In genomic region chr13:42394361-42395065, GRCh38 we compare ENCODE assay signal across 17 cellular contexts.
DNase-seq lines count a peak whose midpoint lies in the region; ATAC-seq and TF ChIP-seq lines count a peak whose summit lies in the region.
"Had no signal": no experiment of that assay in that cellular context is flagged by ENCODE, and none has a peak within 500 bp of the region (broad histone marks: within the 10 kb centered on the region; RNA-seq: fewer than 3 reads in every experiment).

No MANE protein-coding gene starts in this region.

- peak overlapping the region; percentile 84 for H3K4me3 Mint-ChIP-seq in activated naive CD8-positive, alpha-beta T cell treated with anti-CD3 and anti-CD28 coated beads, Interleukin-2, amount 50 U/mL, for 24 hours
- peak overlapping the region; percentile 88 for H3K4me3 Mint-ChIP-seq in stimulated activated naive CD8-positive, alpha-beta T cell treated with anti-CD3 and anti-CD28 coated beads, Interleukin-15, Interleukin-2, amounts not matched to agents 100 ng/mL and 50 ng/mL, for 24 hours

- H3K27ac ChIP-seq in mammary epithelial cell (ENCODE audit: insufficient read depth, low read depth, low read length) (no peak overlapping the region), breast epithelium (no peak overlapping the region), Peyer's patch (peak overlapping the region in 3 of 4 donors; percentile 45 to 75 (median 52)), psoas muscle (no peak overlapping the region)
- H3K27ac ChIP-seq: GM23248, parathyroid adenoma, testis had no signal

- H3K27ac Mint-ChIP-seq in activated naive CD8-positive, alpha-beta T cell treated with anti-CD3 and anti-CD28 coated beads, Interleukin-2, amount 50 U/mL, for 24 hours = peak overlapping the region; percentile 99
- peak overlapping the region; percentile 100 for H3K27ac Mint-ChIP-seq in stimulated activated naive CD8-positive, alpha-beta T cell treated with anti-CD3 and anti-CD28 coated beads, Interleukin-15, Interleukin-2, amounts not matched to agents 100 ng/mL and 50 ng/mL, for 24 hours

- in situ Hi-C loops in mammary epithelial cell (cut with MboI; ENCODE audit: low sequenced_read_pairs in 2 of 2) = no loop called here

- WGBS in mammary epithelial cell (ENCODE audit: low coverage, missing lambda C conversion rate) = 97% methylated on average over 5 of the region's 5 CpGs
- 58 to 60% (median 59%) methylated on average over 5 of the region's 5 CpGs for WGBS in psoas muscle, 3 donors

- DNase-seq in mammary epithelial cell (no peak), breast epithelium (ENCODE audit: low spot score in 2 of 2) (no peak), Peyer's patch (no peak), psoas muscle (no peak), epidermal melanocyte (ENCODE audit: insufficient read length, low spot score) (no peak)
- DNase-seq in activated naive CD8-positive, alpha-beta T cell treated with anti-CD3 and anti-CD28 coated beads, Interleukin-2, amount 50 U/mL, for 24 hours = no peak
- DNase-seq: anterior cingulate cortex, GM23248, head of caudate nucleus, mucosa of descending colon, NCI-H187, NCI-H526 treated with DMSO at 0.1 percent for 48 hours, spleen, testis had no signal

- no peaks in the 10 kb centered on the region for H4K20me1 ChIP-seq in mammary epithelial cell (ENCODE audit: insufficient read depth, low read length)

- H3K27me3 Mint-ChIP-seq in activated naive CD8-positive, alpha-beta T cell treated with anti-CD3 and anti-CD28 coated beads, Interleukin-2, amount 50 U/mL, for 24 hours = no peaks in the 10 kb centered on the region
- H3K27me3 Mint-ChIP-seq in stimulated activated naive CD8-positive, alpha-beta T cell treated with anti-CD3 and anti-CD28 coated beads, Interleukin-15, Interleukin-2, amounts not matched to agents 100 ng/mL and 50 ng/mL, for 24 hours = no peaks in the 10 kb centered on the region

- no peaks in the 10 kb centered on the region for H3K27me3 ChIP-seq in mammary epithelial cell (ENCODE audit: insufficient read depth, low read length)
- no peaks in the 10 kb centered on the region for H3K27me3 ChIP-seq in breast epithelium
- H3K27me3 ChIP-seq in Peyer's patch = no peaks in the 10 kb centered on the region
- no peaks in the 10 kb centered on the region for H3K27me3 ChIP-seq in psoas muscle (ENCODE audit: insufficient read depth in 3 of 3, low read length in 2 of 3)
- H3K27me3 ChIP-seq: spleen, testis had no signal

- ATAC-seq in activated naive CD8-positive, alpha-beta T cell treated with anti-CD3 and anti-CD28 coated beads, Interleukin-2, amount 50 U/mL, for 24 hours = peak; percentile 27
- no peak for ATAC-seq in HG03039 (IDR thresholded peaks at IDR 0.05; ENCODE audit: unreplicated experiment)
- ATAC-seq in psoas muscle = no peak

- no TSS peak for BruUV-seq in mammary epithelial cell (replicated peaks; lab: Mats Ljungman, UMichigan)

- H3K36me3 Mint-ChIP-seq in activated naive CD8-positive, alpha-beta T cell treated with anti-CD3 and anti-CD28 coated beads, Interleukin-2, amount 50 U/mL, for 24 hours (ENCODE audit: low read depth) = peaks cover 45% of the 10 kb centered on the region
- peaks cover 46% of the 10 kb centered on the region for H3K36me3 Mint-ChIP-seq in stimulated activated naive CD8-positive, alpha-beta T cell treated with anti-CD3 and anti-CD28 coated beads, Interleukin-15, Interleukin-2, amounts not matched to agents 100 ng/mL and 50 ng/mL, for 24 hours (ENCODE audit: low read depth)

- H3K9me3 ChIP-seq in mammary epithelial cell (replicated peaks; ENCODE audit: insufficient read depth, low read length) (no peaks in the 10 kb centered on the region), breast epithelium (no peaks in the 10 kb centered on the region), Peyer's patch (no peaks in the 10 kb centered on the region), psoas muscle (no peaks in the 10 kb centered on the region)
- H3K9me3 ChIP-seq: mucosa of descending colon, spleen, testis had no signal

- H2AFZ ChIP-seq in mammary epithelial cell (ENCODE audit: low read depth, low read length) = peak overlapping the region; percentile 77
- H2AFZ ChIP-seq: GM23248, parathyroid adenoma had no signal

- peaks cover 6% of the 10 kb centered on the region for H3K9me3 Mint-ChIP-seq in activated naive CD8-positive, alpha-beta T cell treated with anti-CD3 and anti-CD28 coated beads, Interleukin-2, amount 50 U/mL, for 24 hours
- H3K9me3 Mint-ChIP-seq in stimulated activated naive CD8-positive, alpha-beta T cell treated with anti-CD3 and anti-CD28 coated beads, Interleukin-15, Interleukin-2, amounts not matched to agents 100 ng/mL and 50 ng/mL, for 24 hours = peaks cover 15% of the 10 kb centered on the region

- dilution Hi-C loops in mammary epithelial cell (cut with HindIII; ENCODE audit: low sequenced_read_pairs) = no loop called here

- H3K36me3 ChIP-seq in mammary epithelial cell (ENCODE audit: insufficient read depth, low read length) (no peaks in the 10 kb centered on the region), breast epithelium (no peaks in the 10 kb centered on the region), Peyer's patch (no peaks in the 10 kb centered on the region), psoas muscle (ENCODE audit: insufficient read depth in 1 of 2, low read depth in 1 of 2) (no peaks in the 10 kb centered on the region)
- H3K36me3 ChIP-seq: spleen had no signal

- peaks cover 81% of the 10 kb centered on the region for H3K4me1 Mint-ChIP-seq in activated naive CD8-positive, alpha-beta T cell treated with anti-CD3 and anti-CD28 coated beads, Interleukin-2, amount 50 U/mL, for 24 hours
- H3K4me1 Mint-ChIP-seq in stimulated activated naive CD8-positive, alpha-beta T cell treated with anti-CD3 and anti-CD28 coated beads, Interleukin-15, Interleukin-2, amounts not matched to agents 100 ng/mL and 50 ng/mL, for 24 hours (ENCODE audit: low read depth) = peaks cover 86% of the 10 kb centered on the region

- TF ChIP-seq POLR2A in breast epithelium (IDR thresholded peaks at IDR 0.05) (no peak), Peyer's patch (IDR thresholded peaks at IDR 0.05) (no peak)

- H3K4me1 ChIP-seq in mammary epithelial cell (ENCODE audit: insufficient read depth, low read length) (peaks cover 27% of the 10 kb centered on the region), breast epithelium (no peaks in the 10 kb centered on the region), Peyer's patch (peaks cover 0 to 13% (median 5%) of the 10 kb centered on the region in 4 donors), psoas muscle (no peaks in the 10 kb centered on the region)
- H3K4me1 ChIP-seq: parathyroid adenoma, testis had no signal

- CTCF ChIA-PET in mammary epithelial cell (lab: Charles Lee; ENCODE audit: low non-redundant PET) = no interaction called here

- no peak overlapping the region for H3K9ac ChIP-seq in mammary epithelial cell (ENCODE audit: insufficient read depth, low read length)
- H3K9ac ChIP-seq: GM23248, parathyroid adenoma had no signal

- TF ChIP-seq CTCF in mammary epithelial cell (conservative IDR thresholded peaks at IDR 0.05 in 1 of 2, IDR thresholded peaks at IDR 0.05 in 1 of 2; ENCODE audit: extremely low read depth in 1 of 2, insufficient read depth in 1 of 2, low read depth in 1 of 2, low read length in 2 of 2) (no peak), breast epithelium (IDR thresholded peaks at IDR 0.05) (no peak), Peyer's patch (IDR thresholded peaks at IDR 0.05) (no peak), psoas muscle (IDR thresholded peaks at IDR 0.05) (no peak)

- H3K4me2 ChIP-seq in mammary epithelial cell (ENCODE audit: insufficient read depth, low read depth, low read length) = no peak overlapping the region

- intact Hi-C loops in mammary epithelial cell (cut with micrococcal nuclease) (no loop called here), breast epithelium (cut with DNase I; ENCODE audit: low total_unique reads) (no loop called here), psoas muscle (cut with DNase I) (no loop called here)

- H3K79me2 ChIP-seq in mammary epithelial cell (ENCODE audit: insufficient read depth, low read length) = no peaks in the 10 kb centered on the region
- H3K79me2 ChIP-seq: parathyroid adenoma had no signal

- H3K4me3 ChIP-seq in mammary epithelial cell (replicated peaks in 1 of 3; ENCODE audit: insufficient read depth in 1 of 3, low read depth in 2 of 3, low read length in 3 of 3) (no peak overlapping the region), breast epithelium (no peak overlapping the region), Peyer's patch (no peak overlapping the region), psoas muscle (no peak overlapping the region)
- H3K4me3 ChIP-seq: GM23248, mucosa of descending colon, spleen, testis had no signal

Comparison
In these comparisons a context has a peak if more than half of its experiments do, and no peak if none do; other contexts are left out.
1. H3K27ac ChIP-seq: peak in Peyer's patch (3 of 4); none in mammary epithelial cell (single experiment), breast epithelium (0 of 2) and psoas muscle (single experiment).